ENCODE assay signal across 8 cellular contexts in the genomic region with DNA sequence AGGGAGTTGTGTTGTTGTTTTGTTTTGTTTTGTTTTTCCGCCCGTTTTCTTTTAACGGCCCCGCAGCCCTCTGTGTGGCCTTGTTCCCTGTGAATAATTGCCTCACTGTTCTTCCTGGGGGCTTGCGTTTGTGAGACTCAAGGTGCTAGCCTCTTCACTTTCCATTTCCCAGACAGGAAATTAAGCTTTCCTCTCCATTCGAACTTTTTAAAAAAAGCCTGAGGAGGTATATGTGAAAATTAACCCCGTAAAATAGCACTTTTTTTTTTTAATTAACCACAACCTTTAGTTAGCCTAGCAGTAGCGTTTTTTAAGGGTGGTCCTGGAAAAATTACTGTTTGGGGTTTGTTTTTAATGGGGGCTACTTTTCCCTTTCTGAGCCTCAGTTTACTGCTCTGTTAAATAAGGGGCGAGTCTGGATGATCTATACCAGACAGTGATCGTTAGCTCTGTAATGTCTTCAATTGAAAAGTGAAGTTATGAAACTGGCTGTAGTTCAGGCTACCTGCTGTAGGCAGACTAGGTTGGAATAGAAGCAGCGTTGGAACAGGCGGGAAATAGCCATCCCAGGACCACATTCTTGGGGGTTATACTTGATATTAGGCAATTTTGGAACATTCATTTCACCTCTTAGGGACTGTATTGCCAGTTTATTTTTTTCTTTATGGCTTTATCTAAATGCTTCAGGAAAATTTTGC. TPM values are rescaled to one million over a fixed set of nuclear protein-coding genes. Genes with fewer than 3 reads are reported as not detected.
DNase-seq lines count a peak whose midpoint lies in the region; ATAC-seq and TF ChIP-seq lines count a peak whose summit lies in the region.

No MANE protein-coding gene starts in this region.

- H3K36me3 Mint-ChIP-seq in activated B cell treated with CpG ODN at 0.5 μM for 24 hours (ENCODE audit: low read depth): peaks cover 25% of the 10 kb centered on the region

- ATAC-seq in GM18511 (IDR thresholded peaks at IDR 0.05; ENCODE audit: unreplicated experiment) (peak; percentile 4), HG03097 (IDR thresholded peaks at IDR 0.05; ENCODE audit: low FRiP score, unreplicated experiment) (peak; percentile 11), activated B cell treated with CpG ODN at 0.5 μM for 24 hours (ENCODE audit: low read depth) (no peak)

- TF ChIP-seq CTCF in activated B cell treated with CpG ODN at 0.5 μM for 24 hours (IDR thresholded peaks at IDR 0.05) (no peak), suprapubic skin (IDR thresholded peaks at IDR 0.05) (no peak)

- H3K4me3 Mint-ChIP-seq in activated B cell treated with CpG ODN at 0.5 μM for 24 hours: peak overlapping the region; percentile 97

- H3K27me3 Mint-ChIP-seq in activated B cell treated with CpG ODN at 0.5 μM for 24 hours: no peaks in the 10 kb centered on the region

- H3K36me3 ChIP-seq in suprapubic skin: no peaks in the 10 kb centered on the region

- H3K4me3 ChIP-seq in iPS-11a (ENCODE audit: low read depth, low read length): peak overlapping the region; percentile 46
- peak overlapping the region; percentile 65 for H3K4me3 ChIP-seq in suprapubic skin

- TF ChIP-seq EP300 in suprapubic skin (IDR thresholded peaks at IDR 0.05): no peak

- 5% methylated on average over 12 of the region's 12 CpGs for WGBS in suprapubic skin

- TF ChIP-seq POLR2A in suprapubic skin (IDR thresholded peaks at IDR 0.05): no peak

- H3K9me3 ChIP-seq in suprapubic skin: no peaks in the 10 kb centered on the region

- DNase-seq in activated B cell treated with CpG ODN at 0.5 μM for 24 hours: no peak
- no peak for DNase-seq in suprapubic skin (ENCODE audit: low spot score in 2 of 2)
- no peak for DNase-seq in D341Med (ENCODE audit: low spot score)
- no peak for DNase-seq in SK-N-DZ (ENCODE audit: low spot score)
- DNase-seq in activated CD4-positive, alpha-beta T cell treated with anti-CD3 and anti-CD28 coated beads, Interleukin-2, amount 50 U/mL, for 1 hour: no peak

- H3K4me1 Mint-ChIP-seq in activated B cell treated with CpG ODN at 0.5 μM for 24 hours: peaks cover 31% of the 10 kb centered on the region

- H3K27ac ChIP-seq in suprapubic skin: peak overlapping the region; percentile 91

- no peaks in the 10 kb centered on the region for H3K9me3 Mint-ChIP-seq in activated B cell treated with CpG ODN at 0.5 μM for 24 hours

- H3K4me1 ChIP-seq in suprapubic skin: peaks cover 57% of the 10 kb centered on the region

- POLR2A ChIA-PET in activated B cell treated with CpG ODN at 0.5 μM for 24 hours (lab: Charles Lee): interaction anchor here (0.5 to 3.1 kb wide), 16 partner anchors 14 to 1297 kb away, joined by 3 to 45 read pairs (median 8); a partner anchor contains a TSS

- no peaks in the 10 kb centered on the region for H3K27me3 ChIP-seq in suprapubic skin

- peak overlapping the region; percentile 93 for H3K27ac Mint-ChIP-seq in activated B cell treated with CpG ODN at 0.5 μM for 24 hours

- intact Hi-C loops in activated B cell treated with CpG ODN at 0.5 μM for 24 hours (cut with micrococcal nuclease): loop anchor here (1.0 to 10.0 kb wide), 15 partner anchors 40 to 1290 kb away; a partner anchor contains a TSS

- CTCF ChIA-PET in activated B cell treated with CpG ODN at 0.5 μM for 24 hours (lab: Charles Lee): interaction anchor here (0.8 kb wide), 1 partner anchor 415 kb away, joined by 3 read pairs; no protein-coding TSS in a partner anchor

RNA-seq across cellular contexts. Expression of a gene that starts 1.7 kb away (rescaled TPM):
- 71.4 and 77.4 TPM in 2 replicates for total RNA-seq in activated B cell treated with CpG ODN at 0.5 μM for 24 hours
- 100 to 1,000 TPM in 1 of 4 donors, 10 to 100 TPM in 3; 35.6 to 138 (median 50.9) TPM for total RNA-seq in suprapubic skin
- 14.1 and 16.8 TPM in 2 replicates for polyA plus RNA-seq in SK-N-DZ (2014; cell fraction: cytosol; rRNA removed)
- 88.4 and 135 TPM in 2 replicates for polyA plus RNA-seq in SK-N-DZ (2014; cell fraction: nucleus; rRNA removed)

RNA-seq across cellular contexts. Expression of a gene that starts 39.8 kb away (rescaled TPM):
- total RNA-seq in activated B cell treated with CpG ODN at 0.5 μM for 24 hours: 18.7 and 21.5 TPM in 2 replicates
- 10 to 100 TPM; 21.0 to 69.2 (median 42.0) TPM for total RNA-seq in suprapubic skin
- 1.6 and 4.8 TPM in 2 replicates for polyA plus RNA-seq in SK-N-DZ (2014; cell fraction: cytosol; rRNA removed)
- polyA plus RNA-seq in SK-N-DZ (2014; cell fraction: nucleus; rRNA removed): 111 and 125 TPM in 2 replicates
